In the genomic region with DNA sequence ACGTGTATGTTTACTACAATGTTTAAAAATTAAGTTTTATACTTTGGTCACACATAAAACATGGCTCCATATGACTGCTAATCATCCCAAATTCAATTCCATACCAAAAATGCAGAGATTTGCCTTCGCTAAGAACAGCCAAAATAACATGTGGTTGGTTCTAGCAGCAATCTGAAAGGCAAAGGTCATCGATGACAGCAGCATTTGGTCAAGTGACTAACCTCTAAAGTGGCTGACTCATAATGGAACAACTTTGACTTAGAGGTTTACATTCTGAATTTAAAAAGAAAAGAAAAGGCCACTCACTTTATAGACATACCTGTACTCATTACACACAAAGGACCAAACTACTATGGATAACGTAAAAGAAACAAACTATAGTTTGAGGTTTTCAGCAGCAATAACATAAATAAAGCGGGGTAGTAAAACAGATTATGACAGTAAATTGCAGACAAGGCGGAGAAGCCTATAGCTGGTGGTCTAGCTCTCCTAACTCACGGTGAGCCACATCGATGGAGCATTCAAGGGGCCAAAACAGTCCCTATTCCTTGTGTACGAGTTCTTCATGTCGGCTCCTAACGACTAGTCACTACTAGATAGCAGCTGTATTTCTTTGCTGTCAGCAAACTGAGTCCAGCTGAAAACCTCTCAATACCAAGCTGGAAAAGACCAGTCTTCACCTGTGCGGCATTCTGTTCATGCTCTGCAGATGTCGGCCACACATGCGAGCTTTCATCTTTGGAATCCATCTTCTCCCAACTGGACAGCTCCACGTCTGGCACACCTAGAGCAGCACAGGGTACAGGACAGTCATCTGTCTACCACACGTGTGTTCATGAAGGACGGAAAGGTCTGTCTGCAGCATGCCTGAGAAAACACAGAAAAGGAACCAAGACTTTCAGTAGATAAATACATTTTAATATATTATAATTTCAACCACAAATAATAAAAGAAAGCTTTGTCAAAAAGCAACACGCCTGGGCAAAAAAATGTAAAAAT, we compare ENCODE assay signal across 9 cellular contexts. TPM values are rescaled to one million over a fixed set of nuclear protein-coding genes. Genes with fewer than 3 reads are reported as not detected.
DNase-seq lines count a peak whose midpoint lies in the region; ATAC-seq and TF ChIP-seq lines count a peak whose summit lies in the region.
"Had no signal": no experiment of that assay in that cellular context is flagged by ENCODE, and none has a peak within 500 bp of the region (broad histone marks: within the 10 kb centered on the region; RNA-seq: fewer than 3 reads in every experiment).

No MANE protein-coding gene starts in this region.

- intact Hi-C loops in activated CD8-positive, alpha-beta T cell treated with anti-CD3 and anti-CD28 coated beads for 36 hours (cut with micrococcal nuclease) = no loop called here
- intact Hi-C loops in OCI-LY7 (cut with micrococcal nuclease; ENCODE audit: unreplicated experiment) = no loop called here
- intact Hi-C loops in esophagus muscularis mucosa (cut with DNase I) = no loop called here

- peak overlapping the region; percentile 93 for H2AFZ ChIP-seq in OCI-LY7 (ENCODE audit: low read length)

- TF ChIP-seq CTCF in activated CD8-positive, alpha-beta T cell treated with anti-CD3 and anti-CD28 coated beads for 36 hours (IDR thresholded peaks at IDR 0.05) = no peak
- TF ChIP-seq CTCF in OCI-LY7 (conservative IDR thresholded peaks at IDR 0.05; ENCODE audit: low read length) = no peak
- TF ChIP-seq CTCF in esophagus muscularis mucosa (IDR thresholded peaks at IDR 0.05) = no peak

- CTCF ChIA-PET in activated CD8-positive, alpha-beta T cell treated with anti-CD3 and anti-CD28 coated beads for 36 hours (lab: Charles Lee) = interaction anchor here (1.1 kb wide), 1 partner anchor 171 kb away, joined by 5 read pairs; no protein-coding TSS in a partner anchor
- CTCF ChIA-PET in activated CD8-positive, alpha-beta T cell treated with anti-CD3 and anti-CD28 coated beads, Interleukin-2, amount 10 ng/mL, durations not matched to agents 7 days and 5 days (lab: Charles Lee) = no interaction called here
- CTCF ChIA-PET in OCI-LY7 (lab: Charles Lee; ENCODE audit: unreplicated experiment) = interaction anchor here (0.7 to 1.0 kb wide), 4 partner anchors 13 to 20 kb away, joined by 3 to 5 read pairs (median 4); no protein-coding TSS in a partner anchor

- H3K27me3 Mint-ChIP-seq in activated CD8-positive, alpha-beta T cell treated with anti-CD3 and anti-CD28 coated beads for 36 hours = no peaks in the 10 kb centered on the region
- no peaks in the 10 kb centered on the region for H3K27me3 Mint-ChIP-seq in activated CD8-positive, alpha-beta T cell treated with anti-CD3 and anti-CD28 coated beads, Interleukin-2, amount 10 ng/mL, durations not matched to agents 7 days and 5 days (ENCODE audit: low read depth)
- no peaks in the 10 kb centered on the region for H3K27me3 Mint-ChIP-seq in effector memory CD8-positive, alpha-beta T cell

- H3K79me2 ChIP-seq in OCI-LY7 (ENCODE audit: insufficient read depth, low read depth, low read length) = no peaks in the 10 kb centered on the region

- H3K4me1 ChIP-seq in OCI-LY7 (ENCODE audit: insufficient read depth, low read length, poor library complexity, severe bottlenecking) = peaks cover 81% of the 10 kb centered on the region
- no peaks in the 10 kb centered on the region for H3K4me1 ChIP-seq in esophagus muscularis mucosa

- TSS peak; percentile 60 for BruUV-seq in OCI-LY7 (replicated peaks; lab: Mats Ljungman, UMichigan)

- no peaks in the 10 kb centered on the region for H3K9me3 Mint-ChIP-seq in activated CD8-positive, alpha-beta T cell treated with anti-CD3 and anti-CD28 coated beads for 36 hours
- H3K9me3 Mint-ChIP-seq in activated CD8-positive, alpha-beta T cell treated with anti-CD3 and anti-CD28 coated beads, Interleukin-2, amount 10 ng/mL, durations not matched to agents 7 days and 5 days (ENCODE audit: insufficient read depth) = no peaks in the 10 kb centered on the region
- H3K9me3 Mint-ChIP-seq in effector memory CD8-positive, alpha-beta T cell = no peaks in the 10 kb centered on the region

- H3K9me2 ChIP-seq in OCI-LY7 (ENCODE audit: insufficient read depth, low read length) = no peaks in the 10 kb centered on the region

- H3K4me3 ChIP-seq in OCI-LY7 (ENCODE audit: low read depth, low read length, poor library complexity, severe bottlenecking) = peak overlapping the region; percentile 53
- no peak overlapping the region for H3K4me3 ChIP-seq in esophagus muscularis mucosa

- peak; percentile 90 for ATAC-seq in activated CD8-positive, alpha-beta T cell treated with anti-CD3 and anti-CD28 coated beads for 36 hours
- ATAC-seq in activated CD8-positive, alpha-beta T cell treated with anti-CD3 and anti-CD28 coated beads, Interleukin-2, amount 10 ng/mL, durations not matched to agents 7 days and 5 days = no peak
- peak; percentile 82 for ATAC-seq in HG02642 (IDR thresholded peaks at IDR 0.05; ENCODE audit: poor library complexity, unreplicated experiment)
- no peak for ATAC-seq in effector memory CD8-positive, alpha-beta T cell (replicated peaks)

- TF ChIP-seq EP300 in esophagus muscularis mucosa (IDR thresholded peaks at IDR 0.05) = no peak

- POLR2A ChIA-PET in activated CD8-positive, alpha-beta T cell treated with anti-CD3 and anti-CD28 coated beads for 36 hours (lab: Charles Lee) = no interaction called here
- POLR2A ChIA-PET in activated CD8-positive, alpha-beta T cell treated with anti-CD3 and anti-CD28 coated beads, Interleukin-2, amount 10 ng/mL, durations not matched to agents 7 days and 5 days (lab: Charles Lee) = interaction anchor here (0.6 kb wide), 1 partner anchor 41 kb away, joined by 3 read pairs; no protein-coding TSS in a partner anchor
- POLR2A ChIA-PET in OCI-LY7 (lab: Charles Lee) = interaction anchor here (0.5 to 3.1 kb wide), 19 partner anchors 10 to 180 kb away, joined by 3 to 32 read pairs (median 5); no protein-coding TSS in a partner anchor

- no peaks in the 10 kb centered on the region for H4K20me1 ChIP-seq in OCI-LY7 (ENCODE audit: insufficient read depth, low read length)

- 92% methylated on average over 18 of the region's 18 CpGs for WGBS in esophagus muscularis mucosa

- peaks cover 13% of the 10 kb centered on the region for H3K4me1 Mint-ChIP-seq in activated CD8-positive, alpha-beta T cell treated with anti-CD3 and anti-CD28 coated beads for 36 hours (ENCODE audit: low read depth)
- H3K4me1 Mint-ChIP-seq in activated CD8-positive, alpha-beta T cell treated with anti-CD3 and anti-CD28 coated beads, Interleukin-2, amount 10 ng/mL, durations not matched to agents 7 days and 5 days (ENCODE audit: low read depth) = peaks cover 11% of the 10 kb centered on the region
- peaks cover 0 to 4% of the 10 kb centered on the region in 2 donors for H3K4me1 Mint-ChIP-seq in effector memory CD8-positive, alpha-beta T cell (ENCODE audit: low read depth in 2 of 2)

- TF ChIP-seq POLR2A in esophagus muscularis mucosa (IDR thresholded peaks at IDR 0.05; ENCODE audit: low read depth) = no peak

- H3K36me3 Mint-ChIP-seq in activated CD8-positive, alpha-beta T cell treated with anti-CD3 and anti-CD28 coated beads for 36 hours (ENCODE audit: low read depth) = peaks cover 11% of the 10 kb centered on the region
- H3K36me3 Mint-ChIP-seq in activated CD8-positive, alpha-beta T cell treated with anti-CD3 and anti-CD28 coated beads, Interleukin-2, amount 10 ng/mL, durations not matched to agents 7 days and 5 days (ENCODE audit: low read depth) = peaks cover 6% of the 10 kb centered on the region
- H3K36me3 Mint-ChIP-seq in effector memory CD8-positive, alpha-beta T cell (ENCODE audit: insufficient read depth) = peaks cover 6% of the 10 kb centered on the region

- no peaks in the 10 kb centered on the region for H3K36me3 ChIP-seq in OCI-LY7 (ENCODE audit: insufficient read depth, low read length)
- H3K36me3 ChIP-seq in esophagus muscularis mucosa = peaks cover 0 to 32% (median 19%) of the 10 kb centered on the region in 4 donors

- no peak overlapping the region for H3K4me3 Mint-ChIP-seq in activated CD8-positive, alpha-beta T cell treated with anti-CD3 and anti-CD28 coated beads for 36 hours
- H3K4me3 Mint-ChIP-seq in activated CD8-positive, alpha-beta T cell treated with anti-CD3 and anti-CD28 coated beads, Interleukin-2, amount 10 ng/mL, durations not matched to agents 7 days and 5 days = no peak overlapping the region
- H3K4me3 Mint-ChIP-seq in effector memory CD8-positive, alpha-beta T cell = no peak overlapping the region

- H3K9me3 ChIP-seq in OCI-LY7 (ENCODE audit: low read length) (no peaks in the 10 kb centered on the region), esophagus muscularis mucosa (no peaks in the 10 kb centered on the region)

- peak overlapping the region; percentile 81 for H3K4me2 ChIP-seq in OCI-LY7 (ENCODE audit: low read length)

- H3K27ac ChIP-seq in OCI-LY7 (ENCODE audit: low read depth, low read length, poor library complexity, severe bottlenecking) (peak overlapping the region; percentile 59), esophagus muscularis mucosa (replicated peaks in 1 of 4) (no peak overlapping the region)

- DNase-seq in activated CD8-positive, alpha-beta T cell treated with anti-CD3 and anti-CD28 coated beads for 36 hours = peak; percentile 60
- no peak for DNase-seq in activated CD8-positive, alpha-beta T cell treated with anti-CD3 and anti-CD28 coated beads, Interleukin-2, amount 10 ng/mL, durations not matched to agents 7 days and 5 days
- peak; percentile 47 for DNase-seq in OCI-LY7 (ENCODE audit: low spot score)
- DNase-seq in iris pigment epithelial cell (ENCODE audit: low read depth) = peak; percentile 92
- no peak for DNase-seq in esophagus muscularis mucosa (ENCODE audit: extremely low spot score)
- DNase-seq in COR-L47 (lab: John Stamatoyannopoulos, UW) = no peak
- no peak for DNase-seq in effector memory CD8-positive, alpha-beta T cell
- DNase-seq: DND-41 had no signal

- H3K27ac Mint-ChIP-seq in activated CD8-positive, alpha-beta T cell treated with anti-CD3 and anti-CD28 coated beads for 36 hours = no peak overlapping the region
- no peak overlapping the region for H3K27ac Mint-ChIP-seq in activated CD8-positive, alpha-beta T cell treated with anti-CD3 and anti-CD28 coated beads, Interleukin-2, amount 10 ng/mL, durations not matched to agents 7 days and 5 days
- no peak overlapping the region for H3K27ac Mint-ChIP-seq in effector memory CD8-positive, alpha-beta T cell

- no peaks in the 10 kb centered on the region for H3K27me3 ChIP-seq in esophagus muscularis mucosa

RNA-seq across cellular contexts. Expression of a gene that starts 42.1 kb away (rescaled TPM):
- total RNA-seq in activated CD8-positive, alpha-beta T cell treated with anti-CD3 and anti-CD28 coated beads for 36 hours = 10 to 100 TPM; 15.6 to 18.8 TPM
- total RNA-seq in activated CD8-positive, alpha-beta T cell treated with anti-CD3 and anti-CD28 coated beads, Interleukin-2, amount 10 ng/mL, durations not matched to agents 7 days and 5 days = 10 to 100 TPM; 14.3 to 15.9 TPM
- 28.7 and 29.8 TPM in 2 replicates for total RNA-seq in OCI-LY7 (2014; rRNA removed; shearing (Covaris generic))
- total RNA-seq in OCI-LY7 (2022) = 59.2 and 60.6 TPM in 2 replicates
- total RNA-seq in esophagus muscularis mucosa = 1 to 10 TPM; 5.1 to 8.6 (median 7.6) TPM

Comparison
In these comparisons a context has a peak if more than half of its experiments do, and no peak if none do; other contexts are left out.
1. ATAC-seq: peak in activated CD8-positive, alpha-beta T cell treated with anti-CD3 and anti-CD28 coated beads for 36 hours (single experiment) and HG02642 (single experiment); none in activated CD8-positive, alpha-beta T cell treated with anti-CD3 and anti-CD28 coated beads, Interleukin-2, amount 10 ng/mL, durations not matched to agents 7 days and 5 days (single experiment) and effector memory CD8-positive, alpha-beta T cell (single experiment).
2. DNase-seq: peak in activated CD8-positive, alpha-beta T cell treated with anti-CD3 and anti-CD28 coated beads for 36 hours (single experiment), OCI-LY7 (single experiment) and iris pigment epithelial cell (single experiment); none in activated CD8-positive, alpha-beta T cell treated with anti-CD3 and anti-CD28 coated beads, Interleukin-2, amount 10 ng/mL, durations not matched to agents 7 days and 5 days (single experiment), esophagus muscularis mucosa (single experiment), COR-L47 (single experiment) and effector memory CD8-positive, alpha-beta T cell (0 of 3).